In the genomic region with DNA sequence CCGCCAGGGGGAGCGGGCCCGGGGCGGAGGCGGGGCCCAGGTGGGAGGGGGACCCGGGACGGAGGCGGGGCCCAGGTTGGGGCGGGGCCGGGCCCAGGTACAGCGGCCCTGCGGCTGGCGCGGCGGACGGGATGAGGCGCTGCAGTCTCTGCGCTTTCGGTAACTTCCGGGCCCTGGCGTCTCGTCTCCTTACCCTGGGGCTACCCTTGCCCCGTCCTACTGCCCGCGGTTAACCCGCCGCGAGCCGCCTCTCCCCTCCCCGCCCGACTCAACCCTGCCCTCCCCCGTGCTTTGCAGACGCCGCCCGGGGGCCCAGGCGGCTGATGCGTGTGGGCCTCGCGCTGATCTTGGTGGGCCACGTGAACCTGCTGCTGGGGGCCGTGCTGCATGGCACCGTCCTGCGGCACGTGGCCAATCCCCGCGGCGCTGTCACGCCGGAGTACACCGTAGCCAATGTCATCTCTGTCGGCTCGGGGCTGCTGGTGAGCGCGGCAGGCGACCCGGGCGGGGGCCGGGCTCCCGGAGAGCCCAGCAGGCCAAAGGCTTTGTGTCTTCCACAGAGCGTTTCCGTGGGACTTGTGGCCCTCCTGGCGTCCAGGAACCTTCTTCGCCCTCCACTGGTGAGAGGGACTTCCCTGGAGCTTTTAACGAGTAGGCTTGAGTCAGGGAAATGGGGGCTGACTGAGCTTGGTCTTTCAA, we compare ENCODE assay signal across 8 cellular contexts. TPM values are rescaled to one million over a fixed set of nuclear protein-coding genes. Genes with fewer than 3 reads are reported as not detected.
DNase-seq lines count a peak whose midpoint lies in the region; ATAC-seq, FAIRE-seq and TF ChIP-seq lines count a peak whose summit lies in the region.

A gene with protein sequence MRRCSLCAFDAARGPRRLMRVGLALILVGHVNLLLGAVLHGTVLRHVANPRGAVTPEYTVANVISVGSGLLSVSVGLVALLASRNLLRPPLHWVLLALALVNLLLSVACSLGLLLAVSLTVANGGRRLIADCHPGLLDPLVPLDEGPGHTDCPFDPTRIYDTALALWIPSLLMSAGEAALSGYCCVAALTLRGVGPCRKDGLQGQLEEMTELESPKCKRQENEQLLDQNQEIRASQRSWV (plus strand): TSS at position 100 of the 699 bp plus-strand sequence. CDS start 32 bp downstream, at position 132.

- 27% methylated on average over 29 of the region's 64 CpGs for WGBS in mammary epithelial cell (ENCODE audit: low coverage, missing lambda C conversion rate)
- 17 to 47% (median 23%) methylated on average over 9 to 64 of the region's 64 CpGs for WGBS in stomach, 5 donors

- DNase-seq in GM12891 (ENCODE audit: insufficient read length, low spot score) (no peak), Panc1 (ENCODE audit: low read depth, low spot score) (no peak), mammary epithelial cell (no peak), memory B cell (ENCODE audit: low spot score in 2 of 2) (peak; percentile 26 to 78), stomach (peak; percentile 87), GM19240 (ENCODE audit: insufficient read length, low spot score) (no peak), BE2C (no peak)

- H3K9me3 ChIP-seq in Panc1 (ENCODE audit: control insufficient read depth, insufficient read depth, low read depth, low read length), result no peaks in the 10 kb centered on the region
- no peaks in the 10 kb centered on the region for H3K9me3 ChIP-seq in mammary epithelial cell (replicated peaks; ENCODE audit: insufficient read depth, low read length)
- no peaks in the 10 kb centered on the region for H3K9me3 ChIP-seq in stomach
- no peaks in the 10 kb centered on the region for H3K9me3 ChIP-seq in BE2C

- H3K4me1 ChIP-seq in Panc1 (ENCODE audit: control insufficient read depth, insufficient read depth, low read length) (no peaks in the 10 kb centered on the region), mammary epithelial cell (ENCODE audit: insufficient read depth, low read length) (peaks cover 15% of the 10 kb centered on the region), stomach (peaks cover 16 to 37% (median 20%) of the 10 kb centered on the region in 4 donors), BE2C (no peaks in the 10 kb centered on the region)

- no peak for FAIRE-seq in GM12891 (lab: Jason Lieb, UNC)

- H3K27ac Mint-ChIP-seq in memory B cell, result peak within 1 kb of the TSS; percentile 42

- peak within 1 kb of the TSS; percentile 69 for H3K4me2 ChIP-seq in mammary epithelial cell (ENCODE audit: insufficient read depth, low read depth, low read length)

- CTCF ChIA-PET in Panc1 (lab: Charles Lee), result no interaction called here
- CTCF ChIA-PET in mammary epithelial cell (lab: Charles Lee; ENCODE audit: low non-redundant PET), result no interaction called here

- H4K20me1 ChIP-seq in mammary epithelial cell (ENCODE audit: insufficient read depth, low read length), result no peaks in the 10 kb centered on the region

- TF ChIP-seq EP300 in stomach (IDR thresholded peaks at IDR 0.05), result no peak

- H3K36me3 Mint-ChIP-seq in memory B cell, result peaks cover 35% of the 10 kb centered on the region

- no peak within 1 kb of the TSS for H3K4me3 ChIP-seq in Panc1 (ENCODE audit: low read depth in 2 of 2, low read length in 2 of 2)
- H3K4me3 ChIP-seq in mammary epithelial cell (replicated peaks in 1 of 3; ENCODE audit: insufficient read depth in 1 of 3, low read depth in 2 of 3, low read length in 3 of 3), result peak within 1 kb of the TSS in 2 of 3 experiments; percentile 16 to 17
- peak within 1 kb of the TSS; percentile 45 to 55 (median 48) for H3K4me3 ChIP-seq in stomach
- no peak within 1 kb of the TSS for H3K4me3 ChIP-seq in BE2C (ENCODE audit: low read depth, low read length)

- H3K27me3 ChIP-seq in Panc1 (ENCODE audit: control insufficient read depth, insufficient read depth, low read length) (no peaks in the 10 kb centered on the region), mammary epithelial cell (ENCODE audit: insufficient read depth, low read length) (no peaks in the 10 kb centered on the region), stomach (no peaks in the 10 kb centered on the region), BE2C (no peaks in the 10 kb centered on the region)

- no peak for TF ChIP-seq CTCF in Panc1 (IDR thresholded peaks at IDR 0.05)
- TF ChIP-seq CTCF in mammary epithelial cell (conservative IDR thresholded peaks at IDR 0.05 in 1 of 2, IDR thresholded peaks at IDR 0.05 in 1 of 2; ENCODE audit: extremely low read depth in 1 of 2, insufficient read depth in 1 of 2, low read depth in 1 of 2, low read length in 2 of 2), result no peak
- TF ChIP-seq CTCF in stomach (IDR thresholded peaks at IDR 0.05), result peak in 1 of 7 experiments; percentile 45
- TF ChIP-seq CTCF in BE2C (IDR thresholded peaks at IDR 0.05; ENCODE audit: low read depth, low read length), result no peak

- POLR2A ChIA-PET in Panc1 (lab: Charles Lee), result interaction anchor here (0.6 kb wide), 1 partner anchor 36 kb away, joined by 3 read pairs; no protein-coding TSS in a partner anchor

- dilution Hi-C loops in mammary epithelial cell (cut with HindIII; ENCODE audit: low sequenced_read_pairs), result no loop called here

- H2AFZ ChIP-seq in mammary epithelial cell (ENCODE audit: low read depth, low read length), result peak within 1 kb of the TSS; percentile 45

- peak within 1 kb of the TSS; percentile 61 for H3K4me3 Mint-ChIP-seq in memory B cell

- H3K27ac ChIP-seq in Panc1 (ENCODE audit: low read length), result no peak within 1 kb of the TSS
- no peak within 1 kb of the TSS for H3K27ac ChIP-seq in mammary epithelial cell (ENCODE audit: insufficient read depth, low read depth, low read length)
- H3K27ac ChIP-seq in stomach, result peak within 1 kb of the TSS; percentile 82 to 92 (median 84)

- BruUV-seq in Panc1 (replicated peaks; lab: Mats Ljungman, UMichigan), result no TSS peak
- BruUV-seq in mammary epithelial cell (replicated peaks; lab: Mats Ljungman, UMichigan), result no TSS peak

- H3K79me2 ChIP-seq in mammary epithelial cell (ENCODE audit: insufficient read depth, low read length), result no peaks in the 10 kb centered on the region

- in situ Hi-C loops in Panc1 (cut with HindIII; ENCODE audit: low pct_unique_long_range_greater_than_20kb, low sequenced_read_pairs), result no loop called here
- in situ Hi-C loops in mammary epithelial cell (cut with MboI; ENCODE audit: low sequenced_read_pairs in 2 of 2), result loop anchor here in 1 of 2 donors (25.0 kb wide), 1 partner anchor 195 kb away; the partner anchor contains the start of genes CCDC121 and GPN1

- H3K9me3 Mint-ChIP-seq in memory B cell, result no peaks in the 10 kb centered on the region

- no peaks in the 10 kb centered on the region for H3K27me3 Mint-ChIP-seq in memory B cell

- H3K36me3 ChIP-seq in Panc1 (ENCODE audit: control insufficient read depth, insufficient read depth, low read length) (peaks cover 6% of the 10 kb centered on the region), mammary epithelial cell (ENCODE audit: insufficient read depth, low read length) (peaks cover 11% of the 10 kb centered on the region), stomach (peaks cover 50 to 88% (median 82%) of the 10 kb centered on the region in 4 donors), BE2C (peaks cover 34% of the 10 kb centered on the region)

- TF ChIP-seq POLR2A in GM12891 (IDR thresholded peaks at IDR 0.05; ENCODE audit: low read depth, low read length) (0 out of 2 replicates have a peak, but pooled peaks have one; percentile 31), stomach (IDR thresholded peaks at IDR 0.05) (no peak)

- no peak within 1 kb of the TSS for H3K9ac ChIP-seq in mammary epithelial cell (ENCODE audit: insufficient read depth, low read length)

- ATAC-seq in Panc1 (0 out of 2 replicates have a peak, but pooled peaks have one; percentile 15), memory B cell (ENCODE audit: low read depth) (peak; percentile 98), GM18907 (IDR thresholded peaks at IDR 0.05; ENCODE audit: unreplicated experiment) (no peak)

- peaks cover 5% of the 10 kb centered on the region for H3K4me1 Mint-ChIP-seq in memory B cell

- intact Hi-C loops in Panc1 (cut with micrococcal nuclease; ENCODE audit: unreplicated experiment) (no loop called here), mammary epithelial cell (cut with micrococcal nuclease) (no loop called here), stomach (cut with DNase I; ENCODE audit: low total_unique reads) (no loop called here)

TF ChIP-seq in GM12891, 5 proteins besides CTCF, POLR2A, EP300 and RAD21:
- TF ChIP-seq POU2F2 (IDR thresholded peaks at IDR 0.05; ENCODE audit: low read depth, low read length) (no peak; the same call in 1 of the 2 replicates), SPI1 (IDR thresholded peaks at IDR 0.05; ENCODE audit: low read depth, low read length) (no peak), TAF1 (IDR thresholded peaks at IDR 0.05; ENCODE audit: low read depth, low read length) (no peak), POLR2AphosphoS5 (IDR thresholded peaks at IDR 0.05; ENCODE audit: low read depth, low read length) (no peak; the same call in 1 of the 2 replicates)

RNA-seq across cellular contexts. Expression of the gene that starts here (rescaled TPM):
- 1.9 TPM for polyA plus RNA-seq in GM12891 (2012; ENCODE audit: low read depth, missing spikeins)
- total RNA-seq in Panc1 (2021; ENCODE audit: unreplicated experiment), result 1.9 TPM
- polyA plus RNA-seq in Panc1 (2012; ENCODE audit: insufficient read length), result 1.9 TPM
- 1 to 10 TPM; 1.5 to 3.0 TPM for total RNA-seq in mammary epithelial cell
- 4.5 TPM for polyA plus RNA-seq in mammary epithelial cell
- polyA minus RNA-seq in mammary epithelial cell, result not detected
- total RNA-seq in stomach, result 100 to 1,000 TPM in 1 of 5 donors, 10 to 100 TPM in 3, not detected in 1; 16.5 to 140 (median 53.6) TPM
- polyA plus RNA-seq in stomach, result 10 to 100 TPM; 31.2 to 65.2 (median 62.2) TPM
- 1.8 TPM for polyA plus RNA-seq in BE2C (2012; ENCODE audit: insufficient read depth, insufficient read length, low read depth)

Comparison
In these comparisons a context has a peak if more than half of its experiments do, and no peak if none do; other contexts are left out.
1. DNase-seq: peak in memory B cell (2 of 2) and stomach (single experiment); none in GM12891 (single experiment), Panc1 (single experiment), mammary epithelial cell (single experiment), GM19240 (single experiment) and BE2C (single experiment).
2. H3K27ac ChIP-seq: peak in stomach (5 of 5); none in Panc1 (single experiment) and mammary epithelial cell (single experiment).
3. H3K4me3 ChIP-seq: peak in mammary epithelial cell (2 of 3) and stomach (4 of 4); none in Panc1 (0 of 2) and BE2C (single experiment).